8 cellular contexts compared by ENCODE assay signal in the genomic region with DNA sequence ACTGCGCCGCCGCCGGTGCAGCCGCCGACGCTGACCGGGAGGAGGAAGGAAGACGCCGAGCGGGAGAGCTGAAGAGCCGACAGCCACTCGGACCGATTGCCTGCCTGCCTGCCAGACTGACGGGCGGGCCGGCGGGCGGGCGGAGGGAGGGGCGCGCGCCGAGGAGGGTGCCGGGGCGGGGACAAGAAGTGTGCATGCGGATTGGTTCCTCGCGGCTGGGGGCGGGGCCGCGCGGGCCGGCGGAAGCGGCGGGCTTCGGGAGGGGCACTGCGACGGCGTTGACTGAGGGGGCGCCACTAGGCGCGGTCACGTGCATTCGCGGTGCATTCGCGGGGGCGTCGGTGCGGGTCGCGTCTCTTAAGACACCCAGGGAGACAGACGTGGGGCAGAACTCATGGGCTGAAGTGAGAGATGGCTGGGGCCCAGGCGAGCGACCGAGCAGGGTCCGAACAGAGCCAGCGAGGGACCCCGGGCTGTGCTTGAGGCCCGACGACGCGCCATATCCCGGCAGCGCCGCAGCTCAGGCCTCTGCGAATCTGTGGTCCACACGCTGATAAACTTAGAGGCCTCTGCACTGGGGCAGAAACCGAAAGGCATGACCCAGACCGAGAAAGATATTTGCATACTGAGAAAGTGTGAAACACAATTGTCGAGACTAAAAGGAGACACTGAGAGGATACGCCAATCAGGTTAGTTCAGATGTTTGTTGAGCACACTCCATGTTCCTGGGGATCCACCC. TPM values are rescaled to one million over a fixed set of nuclear protein-coding genes. Genes with fewer than 3 reads are reported as not detected.
DNase-seq lines count a peak whose midpoint lies in the region; ATAC-seq, FAIRE-seq and TF ChIP-seq lines count a peak whose summit lies in the region.

TSS of gene MAPK1 (minus strand) at position 118 of the 739 bp plus-strand sequence. CDS start 205 bp downstream, outside the sequence.

- peaks cover 39 to 47% (median 45%) of the 10 kb centered on the region in 11 experiments; a peak in 21 of 22 replicates for H4K20me1 ChIP-seq in BLaER1 treated with 17β-estradiol and CSF1 and Interleukin-3, amounts not matched to agents 10 nM and 100 nM

- H3K36me3 ChIP-seq in BLaER1 treated with 17β-estradiol and CSF1 and Interleukin-3, amounts not matched to agents 10 nM and 100 nM = peaks cover 0 to 10% (median 3%) of the 10 kb centered on the region in 11 experiments; a peak in 2 of 22 replicates

- TF ChIP-seq CTCF in lower leg skin (IDR thresholded peaks at IDR 0.05) = no peak

- FAIRE-seq in GM19239 (lab: Jason Lieb, UNC) = peak; percentile 99

- DNase-seq in GM19239 (ENCODE audit: insufficient read length, low spot score) (peak; percentile 85), NCI-H69 (lab: John Stamatoyannopoulos, UW) (peak; percentile 96), dermis microvascular lymphatic vessel endothelial cell (ENCODE audit: low read depth in 2 of 2) (peak; percentile 61 to 92), lower leg skin (ENCODE audit: low spot score in 2 of 2) (peak; percentile 88 to 98)
- DNase-seq in activated CD4-positive, alpha-beta T cell treated with anti-CD3 and anti-CD28 coated beads, Interleukin-2, amount 50 U/mL, for 48 hours = peak; percentile 94
- peak; percentile 91 to 94 for DNase-seq in stimulated activated CD4-positive, alpha-beta T cell treated with anti-CD3 and anti-CD28 coated beads, Interleukin-4, amount 100 ng/mL, for 48 hours (ENCODE audit: low read depth in 2 of 2)

- WGBS in lower leg skin, 2 donors = 1% methylated on average over 40 to 59 of the region's 74 CpGs

- peak; percentile 67 for ATAC-seq in HG03457 (IDR thresholded peaks at IDR 0.05; ENCODE audit: unreplicated experiment)

- no peaks in the 10 kb centered on the region for H3K9me3 ChIP-seq in BLaER1 treated with 17β-estradiol and CSF1 and Interleukin-3, amounts not matched to agents 10 nM and 100 nM (replicated peaks in 1 of 11)

- peak within 1 kb of the TSS; percentile 81 to 100 (median 97) for H3K4me3 ChIP-seq in BLaER1 treated with 17β-estradiol and CSF1 and Interleukin-3, amounts not matched to agents 10 nM and 100 nM
- H3K4me3 ChIP-seq in lower leg skin (ENCODE audit: low read depth, poor library complexity, severe bottlenecking) = peak within 1 kb of the TSS; percentile 94

- peak within 1 kb of the TSS; percentile 85 to 96 (median 90) for H3K4me2 ChIP-seq in BLaER1 treated with 17β-estradiol and CSF1 and Interleukin-3, amounts not matched to agents 10 nM and 100 nM

- no peaks in the 10 kb centered on the region for H3K27me3 ChIP-seq in BLaER1 treated with 17β-estradiol and CSF1 and Interleukin-3, amounts not matched to agents 10 nM and 100 nM

- peaks cover 33 to 50% (median 46%) of the 10 kb centered on the region in 10 experiments for H3K4me1 ChIP-seq in BLaER1 treated with 17β-estradiol and CSF1 and Interleukin-3, amounts not matched to agents 10 nM and 100 nM

- peak within 1 kb of the TSS; percentile 90 to 99 (median 94) for H3K9ac ChIP-seq in BLaER1 treated with 17β-estradiol and CSF1 and Interleukin-3, amounts not matched to agents 10 nM and 100 nM

- intact Hi-C loops in lower leg skin (cut with DNase I; ENCODE audit: low total_unique reads) = no loop called here

- no peak for TF ChIP-seq POLR2A in lower leg skin (IDR thresholded peaks at IDR 0.05)

- H3K27ac ChIP-seq in BLaER1 treated with 17β-estradiol and CSF1 and Interleukin-3, amounts not matched to agents 10 nM and 100 nM = peak within 1 kb of the TSS; percentile 90 to 96 (median 93)

RNA-seq across cellular contexts. Expression of gene MAPK1, which starts in this region (rescaled TPM):
- total RNA-seq in dermis microvascular lymphatic vessel endothelial cell (42.9 and 62.5 TPM in 2 replicates), lower leg skin (100 to 1,000 TPM in 1 of 4 donors, 10 to 100 TPM in 3; 72.3 to 121 (median 85.2) TPM)

Comparison
In these comparisons a context has a peak if more than half of its experiments do, and no peak if none do; other contexts are left out.
1. Peak in every context shown above with its lines: DNase-seq, ATAC-seq, H3K4me3 ChIP-seq and H3K27ac ChIP-seq.